ENCODE assay signal across 8 cellular contexts in the genomic region with DNA sequence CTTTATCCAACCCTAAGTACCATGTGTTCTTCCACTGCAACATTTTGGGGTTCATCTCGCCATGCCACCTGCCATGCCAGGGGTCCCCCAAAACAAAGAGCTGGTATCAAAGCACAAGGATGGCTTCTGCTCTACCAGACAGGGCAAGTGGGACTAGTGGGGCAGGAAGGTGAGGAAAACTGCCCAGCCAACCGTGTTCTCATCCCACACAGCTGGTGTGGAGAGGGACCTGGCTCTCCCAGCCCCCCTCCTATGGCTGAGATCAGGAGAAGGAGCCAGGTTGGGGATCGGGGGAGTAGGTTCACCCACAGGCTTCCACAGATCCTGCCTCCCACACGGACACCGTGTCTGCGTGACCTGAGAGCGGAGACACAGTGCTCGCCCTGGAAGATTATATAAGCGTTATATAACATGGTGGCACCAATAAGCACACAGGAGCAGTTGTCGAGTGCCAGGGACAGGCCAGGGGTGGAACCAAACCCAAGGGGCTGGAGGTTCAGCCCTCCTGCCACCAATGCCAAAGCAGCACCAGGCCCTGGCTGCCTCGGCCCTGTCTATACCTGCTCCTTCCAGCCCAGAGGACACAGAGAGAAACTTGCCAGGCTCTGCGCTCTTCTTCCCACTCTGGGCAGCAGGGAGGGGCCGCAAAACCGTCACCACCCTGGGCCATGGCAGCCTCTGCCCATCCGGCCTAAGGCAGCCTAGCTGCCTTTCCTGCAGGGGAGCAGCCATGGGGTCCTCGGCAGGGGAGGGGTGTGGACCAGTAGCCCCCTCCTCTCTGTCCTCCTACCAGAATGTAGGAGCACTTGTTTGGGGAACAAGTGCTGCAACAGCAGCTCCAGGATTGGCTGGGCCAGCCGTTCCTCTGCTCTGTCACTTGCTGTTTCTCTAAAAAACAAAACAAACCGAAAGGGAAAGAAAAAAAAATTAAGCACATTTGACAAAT.
A peak's percentile ranks its signal among the peaks of the same experiment; 100 is the strongest.
DNase-seq lines count a peak whose midpoint lies in the region; ATAC-seq and TF ChIP-seq lines count a peak whose summit lies in the region.

No MANE protein-coding gene starts in this region.

- in situ Hi-C loops in astrocyte of the cerebellum (cut with HindIII; ENCODE audit: low sequenced_read_pairs), result no loop called here

- peak overlapping the region; percentile 89 for H3K4me3 Mint-ChIP-seq in stimulated activated effector memory CD8-positive, alpha-beta T cell treated with anti-CD3 and anti-CD28 coated beads, Interleukin-12 subunit alpha, Interleukin-12 subunit beta, amount 100 ng/mL, for 72 hours

- peaks cover 82% of the 10 kb centered on the region for H3K4me1 Mint-ChIP-seq in stimulated activated effector memory CD8-positive, alpha-beta T cell treated with anti-CD3 and anti-CD28 coated beads, Interleukin-12 subunit alpha, Interleukin-12 subunit beta, amount 100 ng/mL, for 72 hours

- peak overlapping the region; percentile 82 for H3K27ac Mint-ChIP-seq in stimulated activated effector memory CD8-positive, alpha-beta T cell treated with anti-CD3 and anti-CD28 coated beads, Interleukin-12 subunit alpha, Interleukin-12 subunit beta, amount 100 ng/mL, for 72 hours

- ATAC-seq in stimulated activated effector memory CD8-positive, alpha-beta T cell treated with anti-CD3 and anti-CD28 coated beads, Interleukin-12 subunit alpha, Interleukin-12 subunit beta, amount 100 ng/mL, for 72 hours, result no peak
- ATAC-seq in HG03159 (IDR thresholded peaks at IDR 0.05; ENCODE audit: unreplicated experiment), result no peak
- no peak for ATAC-seq in HG02885 (IDR thresholded peaks at IDR 0.05; ENCODE audit: poor library complexity, unreplicated experiment)
- ATAC-seq in GM21447 (IDR thresholded peaks at IDR 0.05; ENCODE audit: unreplicated experiment), result no peak

- peaks cover 27% of the 10 kb centered on the region for H3K36me3 Mint-ChIP-seq in stimulated activated effector memory CD8-positive, alpha-beta T cell treated with anti-CD3 and anti-CD28 coated beads, Interleukin-12 subunit alpha, Interleukin-12 subunit beta, amount 100 ng/mL, for 72 hours

- no peaks in the 10 kb centered on the region for H3K9me3 Mint-ChIP-seq in stimulated activated effector memory CD8-positive, alpha-beta T cell treated with anti-CD3 and anti-CD28 coated beads, Interleukin-12 subunit alpha, Interleukin-12 subunit beta, amount 100 ng/mL, for 72 hours

- DNase-seq in activated CD8-positive, alpha-beta memory T cell treated with anti-CD3 and anti-CD28 coated beads for 24 hours, result peak; percentile 71
- no peak for DNase-seq in activated CD8-positive, alpha-beta memory T cell treated with anti-CD3 and anti-CD28 coated beads, Interleukin-2, amount 50 U/mL, for 48 hours
- DNase-seq in astrocyte of the cerebellum (ENCODE audit: low read depth), result no peak
- peak; percentile 46 for DNase-seq in islet precursor cell
- DNase-seq in stimulated activated effector memory CD8-positive, alpha-beta T cell treated with anti-CD3 and anti-CD28 coated beads, Interleukin-12 subunit alpha, Interleukin-12 subunit beta, amount 100 ng/mL, for 72 hours (ENCODE audit: low spot score in 2 of 2), result no peak

- H3K4me3 ChIP-seq in astrocyte of the cerebellum (ENCODE audit: low read depth, low read length), result peak overlapping the region; percentile 50

- TF ChIP-seq CTCF in astrocyte of the cerebellum (IDR thresholded peaks at IDR 0.05; ENCODE audit: low read depth, low read length, missing control alignments), result no peak

Comparison
In these comparisons a context has a peak if more than half of its experiments do, and no peak if none do; other contexts are left out.
1. DNase-seq: peak in activated CD8-positive, alpha-beta memory T cell treated with anti-CD3 and anti-CD28 coated beads for 24 hours (single experiment) and islet precursor cell (single experiment); none in activated CD8-positive, alpha-beta memory T cell treated with anti-CD3 and anti-CD28 coated beads, Interleukin-2, amount 50 U/mL, for 48 hours (single experiment), astrocyte of the cerebellum (single experiment) and stimulated activated effector memory CD8-positive, alpha-beta T cell treated with anti-CD3 and anti-CD28 coated beads, Interleukin-12 subunit alpha, Interleukin-12 subunit beta, amount 100 ng/mL, for 72 hours (0 of 2).